Comparison of ENCODE assay signal across 26 cellular contexts in genomic region chr1:17655922-17656321, GRCh38.
DNase-seq lines count a peak whose midpoint lies in the region; ATAC-seq, FAIRE-seq and TF ChIP-seq lines count a peak whose summit lies in the region.
"Had no signal": no experiment of that assay in that cellular context is flagged by ENCODE, and none has a peak within 500 bp of the region (broad histone marks: within the 10 kb centered on the region; RNA-seq: fewer than 3 reads in every experiment).

No MANE protein-coding gene starts in this region.

- no peak overlapping the region for H2BK120ac ChIP-seq in H1 (replicated peaks; ENCODE audit: low read depth, low read length)
- H2BK120ac ChIP-seq in neuronal stem cell (ENCODE audit: low read depth, low read length) = no peak overlapping the region

- H3K18ac ChIP-seq in H1 (ENCODE audit: extremely low read depth, low read length) (no peak overlapping the region), neuronal stem cell (ENCODE audit: low read length) (peak overlapping the region; percentile 13)

- H3K4me1 Mint-ChIP-seq in stimulated activated effector memory CD8-positive, alpha-beta T cell treated with anti-CD3 and anti-CD28 coated beads, Interleukin-12 subunit alpha, Interleukin-12 subunit beta, amount 100 ng/mL, for 72 hours = no peaks in the 10 kb centered on the region
- H3K4me1 Mint-ChIP-seq: CD4-positive, CD25-positive, alpha-beta regulatory T cell; CD8-positive, alpha-beta memory T cell had no signal

- TF ChIP-seq RAD21 in H1 (IDR thresholded peaks at IDR 0.05 in 1 of 2, conservative IDR thresholded peaks at IDR 0.05 in 1 of 2; ENCODE audit: low read depth in 2 of 2, low read length in 2 of 2) = no peak

- H4K8ac ChIP-seq in H1 (ENCODE audit: extremely low read depth, insufficient read depth, low read length) (0 out of 2 replicates have a peak overlapping the region, but pooled peaks have one; percentile 7), neuronal stem cell (ENCODE audit: low read depth, low read length) (no peak overlapping the region)

- H2BK15ac ChIP-seq in H1 (ENCODE audit: low read length) = no peak overlapping the region
- no peak overlapping the region for H2BK15ac ChIP-seq in neuronal stem cell (ENCODE audit: low read length)

- peaks cover 0 to 6% of the 10 kb centered on the region in 2 donors for H3K4me1 ChIP-seq in ascending aorta
- H3K4me1 ChIP-seq in H1 (replicated peaks in 1 of 4; ENCODE audit: control insufficient read depth in 3 of 4, insufficient read depth in 4 of 4, low read length in 3 of 4) = no peaks in the 10 kb centered on the region
- peaks cover 4 to 6% of the 10 kb centered on the region in 2 donors for H3K4me1 ChIP-seq in neuronal stem cell (ENCODE audit: control insufficient read depth in 2 of 2, insufficient read depth in 1 of 2, low read depth in 1 of 2, low read length in 2 of 2)
- H3K4me1 ChIP-seq: BE2C, BLaER1 had no signal

- no peaks in the 10 kb centered on the region for H3K9me3 Mint-ChIP-seq in stimulated activated effector memory CD8-positive, alpha-beta T cell treated with anti-CD3 and anti-CD28 coated beads, Interleukin-12 subunit alpha, Interleukin-12 subunit beta, amount 100 ng/mL, for 72 hours
- H3K9me3 Mint-ChIP-seq: CD4-positive, alpha-beta memory T cell; CD4-positive, CD25-positive, alpha-beta regulatory T cell; CD8-positive, alpha-beta memory T cell had no signal

- H3K27ac ChIP-seq in ascending aorta (peak overlapping the region; percentile 24 to 86), H1 (ENCODE audit: low read depth, low read length) (no peak overlapping the region), neuronal stem cell (replicated peaks; ENCODE audit: low read length) (no peak overlapping the region)
- H3K27ac ChIP-seq: BLaER1 had no signal

- FAIRE-seq in H1 (lab: Jason Lieb, UNC) = no peak
- FAIRE-seq: A204.1, GM12878, GM12892, GM18507 had no signal

- H4K91ac ChIP-seq in H1 (replicated peaks; ENCODE audit: insufficient read length, low read length) (no peak overlapping the region), neuronal stem cell (ENCODE audit: low read depth, low read length, poor library complexity) (no peak overlapping the region)

- POLR2A ChIA-PET in H1 (lab: Charles Lee; ENCODE audit: partially characterized antibody) = no interaction called here

- H3K4me3 ChIP-seq in ascending aorta (no peak overlapping the region), H1 (ENCODE audit: extremely low read depth in 1 of 4, insufficient read depth in 2 of 4, low read depth in 3 of 4, low read length in 4 of 4) (no peak overlapping the region), neuronal stem cell (ENCODE audit: low read length in 2 of 2) (no peak overlapping the region)
- H3K4me3 ChIP-seq: BLaER1, GM12878 had no signal

- TF ChIP-seq POLR2A in H1 (IDR thresholded peaks at IDR 0.05; ENCODE audit: control extremely low read depth in 1 of 2, low read depth in 2 of 2, low read length in 2 of 2) = no peak

- H3K79me1 ChIP-seq in H1 (ENCODE audit: low read depth, low read length) (no peaks in the 10 kb centered on the region), neuronal stem cell (ENCODE audit: low read depth, low read length) (no peaks in the 10 kb centered on the region)

- 93% methylated on average over 14 of the region's 15 CpGs; no CpG with 5 or more reads in 1 of the 2 experiments for WGBS in H1 (ENCODE audit: extremely low coverage in 1 of 2, insufficient coverage in 1 of 2, insufficient read length in 1 of 2, insufficient replicate concordance in 2 of 2, low coverage in 1 of 2, low lambda C conversion rate in 2 of 2, missing lambda C conversion rate in 1 of 2), 2 experiments
- WGBS in neuronal stem cell (ENCODE audit: extremely low coverage in 2 of 2, insufficient read length in 2 of 2, insufficient replicate concordance in 1 of 2), 2 donors = no CpG with 5 or more reads among the region's 15 CpGs

- TF ChIP-seq CTCF in ascending aorta (IDR thresholded peaks at IDR 0.05) (no peak), H1 (IDR thresholded peaks at IDR 0.05; ENCODE audit: control extremely low read depth in 1 of 3, insufficient read depth in 1 of 3, low read depth in 1 of 3, low read length in 3 of 3) (no peak)

- CTCF ChIA-PET in H1 (lab: Charles Lee; ENCODE audit: partially characterized antibody) = interaction anchor here (0.9 to 4.7 kb wide), 8 partner anchors 10 to 260 kb away, joined by 3 to 20 read pairs (median 3); no protein-coding TSS in a partner anchor

- H3K9ac ChIP-seq in H1 (replicated peaks in 1 of 4; ENCODE audit: extremely low read depth in 1 of 4, low read depth in 3 of 4, low read length in 3 of 4) = no peak overlapping the region
- H3K9ac ChIP-seq in neuronal stem cell (ENCODE audit: low read depth, low read length, poor library complexity) = no peak overlapping the region
- H3K9ac ChIP-seq: BLaER1 had no signal

- H2BK12ac ChIP-seq in H1 (ENCODE audit: low read depth, low read length) = no peak overlapping the region
- no peak overlapping the region for H2BK12ac ChIP-seq in neuronal stem cell (ENCODE audit: low read length)

- intact Hi-C loops in ascending aorta (cut with DNase I) = loop anchor here (10.0 kb wide), 1 partner anchor 449 kb away; the partner anchor contains the start of gene IGSF21

- H2AK5ac ChIP-seq in H1 (ENCODE audit: low read depth, low read length) (no peak overlapping the region), neuronal stem cell (ENCODE audit: low read depth, low read length) (no peak overlapping the region)

- H3K23ac ChIP-seq in H1 (ENCODE audit: insufficient read length) = no peak overlapping the region
- H3K23ac ChIP-seq in neuronal stem cell (ENCODE audit: low read depth, low read length, poor library complexity) = no peak overlapping the region

- H2AFZ ChIP-seq in H1 (ENCODE audit: low read length) (no peak overlapping the region), neuronal stem cell (ENCODE audit: low read length) (no peak overlapping the region)

- no peak overlapping the region for H2BK5ac ChIP-seq in H1 (ENCODE audit: low read depth, low read length)
- no peak overlapping the region for H2BK5ac ChIP-seq in neuronal stem cell (ENCODE audit: low read length)

- H3K56ac ChIP-seq in H1 (replicated peaks; ENCODE audit: insufficient read length, low read depth, low read length) = no peak overlapping the region

- H3K27ac Mint-ChIP-seq in stimulated activated effector memory CD8-positive, alpha-beta T cell treated with anti-CD3 and anti-CD28 coated beads, Interleukin-12 subunit alpha, Interleukin-12 subunit beta, amount 100 ng/mL, for 72 hours = no peak overlapping the region
- H3K27ac Mint-ChIP-seq: CD4-positive, alpha-beta memory T cell; CD4-positive, CD25-positive, alpha-beta regulatory T cell; CD8-positive, alpha-beta memory T cell had no signal

- no peaks in the 10 kb centered on the region for H3K9me3 ChIP-seq in ascending aorta
- H3K9me3 ChIP-seq in H1 (ENCODE audit: insufficient read depth in 2 of 2, low read depth in 1 of 2, low read length in 1 of 2) = no peaks in the 10 kb centered on the region
- H3K9me3 ChIP-seq in neuronal stem cell (replicated peaks in 1 of 2; ENCODE audit: control insufficient read depth in 2 of 2, insufficient read depth in 1 of 2, low read depth in 1 of 2, low read length in 2 of 2) = no peaks in the 10 kb centered on the region
- H3K9me3 ChIP-seq: BE2C, BLaER1 had no signal

- H2BK20ac ChIP-seq in H1 (ENCODE audit: low read length) = no peak overlapping the region

- H3K36me3 Mint-ChIP-seq in stimulated activated effector memory CD8-positive, alpha-beta T cell treated with anti-CD3 and anti-CD28 coated beads, Interleukin-12 subunit alpha, Interleukin-12 subunit beta, amount 100 ng/mL, for 72 hours = no peaks in the 10 kb centered on the region
- H3K36me3 Mint-ChIP-seq: CD4-positive, alpha-beta memory T cell; CD4-positive, CD25-positive, alpha-beta regulatory T cell; CD8-positive, alpha-beta memory T cell had no signal

- H4K20me1 ChIP-seq in H1 (replicated peaks in 1 of 2; ENCODE audit: control insufficient read depth in 1 of 2, insufficient read depth in 2 of 2, low read length in 2 of 2) = peaks cover 4 to 6% of the 10 kb centered on the region in 2 experiments

- no peak for TF ChIP-seq EP300 in H1 (IDR thresholded peaks at IDR 0.05; ENCODE audit: borderline replicate concordance in 1 of 2, low read depth in 2 of 2, low read length in 2 of 2)

- H3K79me2 ChIP-seq in H1 (ENCODE audit: control insufficient read depth in 1 of 2, insufficient read depth in 2 of 2, low read length in 2 of 2) = no peaks in the 10 kb centered on the region

- no peaks in the 10 kb centered on the region for H3K27me3 ChIP-seq in ascending aorta
- no peaks in the 10 kb centered on the region for H3K27me3 ChIP-seq in H1 (replicated peaks in 1 of 4; ENCODE audit: control insufficient read depth in 3 of 4, extremely low read depth in 1 of 4, insufficient read depth in 3 of 4, low read length in 3 of 4)
- no peaks in the 10 kb centered on the region for H3K27me3 ChIP-seq in neuronal stem cell (ENCODE audit: control insufficient read depth in 3 of 3, insufficient read depth in 3 of 3, low read depth in 1 of 3, low read length in 3 of 3)
- H3K27me3 ChIP-seq: BE2C, BLaER1 had no signal

- H4K5ac ChIP-seq in H1 (ENCODE audit: insufficient read length, low read depth, low read length) = no peak overlapping the region

- H3K23me2 ChIP-seq in H1 (ENCODE audit: low read depth, low read length) = peaks cover 4% of the 10 kb centered on the region; the same call in 1 of the 2 replicates

- H3K4ac ChIP-seq in H1 (replicated peaks; ENCODE audit: insufficient read length, low read depth, low read length) (no peak overlapping the region), neuronal stem cell (ENCODE audit: low read length) (no peak overlapping the region)

- ATAC-seq in GM18867 (IDR thresholded peaks at IDR 0.05; ENCODE audit: unreplicated experiment) = no peak
- no peak for ATAC-seq in stimulated activated effector memory CD8-positive, alpha-beta T cell treated with anti-CD3 and anti-CD28 coated beads, Interleukin-12 subunit alpha, Interleukin-12 subunit beta, amount 100 ng/mL, for 72 hours
- ATAC-seq: GM12878 had no signal

- H3K4me2 ChIP-seq in H1 (ENCODE audit: insufficient read depth in 1 of 2, low read depth in 2 of 2, low read length in 2 of 2) = no peak overlapping the region
- H3K4me2 ChIP-seq in neuronal stem cell (ENCODE audit: insufficient read depth, low read length, poor library complexity, severe bottlenecking) = no peak overlapping the region
- H3K4me2 ChIP-seq: BLaER1 had no signal

- no peak overlapping the region for H3K4me3 Mint-ChIP-seq in stimulated activated effector memory CD8-positive, alpha-beta T cell treated with anti-CD3 and anti-CD28 coated beads, Interleukin-12 subunit alpha, Interleukin-12 subunit beta, amount 100 ng/mL, for 72 hours
- H3K4me3 Mint-ChIP-seq: CD14-positive monocyte; CD4-positive, alpha-beta memory T cell; CD4-positive, CD25-positive, alpha-beta regulatory T cell; CD8-positive, alpha-beta memory T cell had no signal

- H3K14ac ChIP-seq in H1 (ENCODE audit: insufficient read length) (no peak overlapping the region), neuronal stem cell (ENCODE audit: low read length) (no peak overlapping the region)

- H3K36me3 ChIP-seq in ascending aorta (peaks cover 94 to 97% of the 10 kb centered on the region in 2 donors), H1 (ENCODE audit: control insufficient read depth in 2 of 4, insufficient read depth in 4 of 4, low read length in 3 of 4) (peaks cover 2 to 27% (median 10%) of the 10 kb centered on the region in 4 experiments; a peak in 6 of 8 replicates), neuronal stem cell (replicated peaks in 1 of 2; ENCODE audit: control insufficient read depth in 2 of 2, insufficient read depth in 2 of 2, low read length in 2 of 2) (peaks cover 16 to 57% of the 10 kb centered on the region in 2 donors)
- H3K36me3 ChIP-seq: BE2C had no signal

- no peak for DNase-seq in ascending aorta (ENCODE audit: low spot score in 2 of 2)
- no peak for DNase-seq in H1 (ENCODE audit: low read depth in 1 of 2, low spot score in 2 of 2)
- DNase-seq in neuronal stem cell (ENCODE audit: low spot score) = no peak
- no peak for DNase-seq in stimulated activated effector memory CD8-positive, alpha-beta T cell treated with anti-CD3 and anti-CD28 coated beads, Interleukin-12 subunit alpha, Interleukin-12 subunit beta, amount 100 ng/mL, for 72 hours (ENCODE audit: low spot score in 2 of 2)
- DNase-seq: 8988T; ACHN; BE2C; C1 segment of cervical spinal cord; CD4-positive, alpha-beta memory T cell; CD4-positive, CD25-positive, alpha-beta regulatory T cell; CD8-positive, alpha-beta memory T cell; COR-L47; DMS 273 treated with DMSO at 0.1 percent for 48 hours; DMS153; DMS53; DMS79; DND-41; EL; GDM1 had no signal

Comparison
In these comparisons a context has a peak if more than half of its experiments do, and no peak if none do; other contexts are left out.
1. H3K27ac ChIP-seq: peak in ascending aorta (2 of 2); none in H1 (single experiment) and neuronal stem cell (single experiment).